1 cellular context compared by ENCODE assay signal in the genomic region with DNA sequence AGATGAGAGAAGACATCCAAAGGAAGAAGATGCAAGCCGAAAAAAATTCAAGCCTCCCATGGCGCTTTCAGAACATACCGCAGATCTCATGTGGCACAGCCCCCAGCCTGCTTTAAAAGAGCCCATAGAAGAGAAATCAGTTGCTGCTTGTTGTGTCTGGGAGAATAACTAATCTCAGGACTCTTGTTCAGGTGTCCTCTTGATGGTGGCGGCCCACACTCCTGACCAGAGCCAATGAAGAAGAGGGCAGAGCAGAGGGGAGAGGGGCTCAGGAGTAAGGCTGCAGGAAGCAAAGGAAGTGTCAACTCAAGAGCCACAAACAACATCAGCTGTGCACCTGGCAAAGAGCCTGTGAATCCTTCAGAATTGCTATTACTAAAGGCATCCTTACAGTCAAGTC.
TF ChIP-seq lines count a peak whose summit lies in the region.

No MANE protein-coding gene starts in this region.

TF ChIP-seq in IMR-90, 13 proteins besides CTCF, POLR2A, EP300 and RAD21:
- TF ChIP-seq NFE2L2 (IDR thresholded peaks at IDR 0.05; ENCODE audit: low read depth, low read length) = no peak
- no peak for TF ChIP-seq MXI1 (IDR thresholded peaks at IDR 0.05; ENCODE audit: borderline replicate concordance, low read depth, low read length)
- no peak for TF ChIP-seq SMC3 (IDR thresholded peaks at IDR 0.05; ENCODE audit: low read depth, low read length)
- TF ChIP-seq, protein P1, sequence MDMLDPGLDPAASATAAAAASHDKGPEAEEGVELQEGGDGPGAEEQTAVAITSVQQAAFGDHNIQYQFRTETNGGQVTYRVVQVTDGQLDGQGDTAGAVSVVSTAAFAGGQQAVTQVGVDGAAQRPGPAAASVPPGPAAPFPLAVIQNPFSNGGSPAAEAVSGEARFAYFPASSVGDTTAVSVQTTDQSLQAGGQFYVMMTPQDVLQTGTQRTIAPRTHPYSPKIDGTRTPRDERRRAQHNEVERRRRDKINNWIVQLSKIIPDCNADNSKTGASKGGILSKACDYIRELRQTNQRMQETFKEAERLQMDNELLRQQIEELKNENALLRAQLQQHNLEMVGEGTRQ (IDR thresholded peaks at IDR 0.05; ENCODE audit: low read depth, low read length) = no peak
